9 cellular contexts compared by ENCODE assay signal in genomic region chr19:9406798-9407352, GRCh38. TPM values are rescaled to one million over a fixed set of nuclear protein-coding genes. Genes with fewer than 3 reads are reported as not detected.
A peak's percentile ranks its signal among the peaks of the same experiment; 100 is the strongest.
DNase-seq lines count a peak whose midpoint lies in the region; ATAC-seq, FAIRE-seq and TF ChIP-seq lines count a peak whose summit lies in the region.
"Had no signal": no experiment of that assay in that cellular context is flagged by ENCODE, and none has a peak within 500 bp of the region (broad histone marks: within the 10 kb centered on the region; RNA-seq: fewer than 3 reads in every experiment).

No MANE protein-coding gene starts in this region.

- H3K27ac Mint-ChIP-seq in naive thymus-derived CD8-positive, alpha-beta T cell, result peak overlapping the region in 3 of 10 donors; percentile 3 to 79 (median 31)

- H3K9me1 ChIP-seq in endothelial cell of umbilical vein (replicated peaks; ENCODE audit: control insufficient read depth, extremely low read depth, insufficient read depth, low read length), result no peaks in the 10 kb centered on the region

- H3K27me3 ChIP-seq in endothelial cell of umbilical vein (ENCODE audit: control insufficient read depth in 2 of 2, insufficient read depth in 2 of 2, low read length in 2 of 2) (no peaks in the 10 kb centered on the region), stomach smooth muscle (ENCODE audit: control insufficient read depth in 1 of 2, insufficient read depth in 2 of 2, low read length in 2 of 2) (no peaks in the 10 kb centered on the region)

- H3K9ac ChIP-seq in endothelial cell of umbilical vein (replicated peaks; ENCODE audit: extremely low read depth, insufficient read depth, low read length) (no peak overlapping the region), stomach smooth muscle (ENCODE audit: low read length in 2 of 2) (peak overlapping the region; percentile 33 to 58)

- DNase-seq in AG10803 (ENCODE audit: low read depth) (peak; percentile 84), LHCN-M2 (ENCODE audit: low read depth) (peak; percentile 85), endothelial cell of umbilical vein (ENCODE audit: low read depth, low spot score) (no peak)
- peak; percentile 27 to 53 for DNase-seq in activated CD4-positive, alpha-beta T cell treated with anti-CD3 and anti-CD28 coated beads, Interleukin-2, amount 50 U/mL, for 24 hours (ENCODE audit: low read depth in 1 of 2, low spot score in 1 of 2)
- peak in 9 of 10 donors; percentile 14 to 80 (median 38) for DNase-seq in naive thymus-derived CD8-positive, alpha-beta T cell

- POLR2A ChIA-PET in endothelial cell of umbilical vein (lab: Charles Lee), result no interaction called here
- POLR2A ChIA-PET in naive thymus-derived CD8-positive, alpha-beta T cell (lab: Charles Lee), result interaction anchor here (0.6 to 1.1 kb wide), 6 partner anchors 9 to 451 kb away, joined by 3 read pairs; partner anchors contain the start of genes ZNF266 and ZNF559

- H3K9me3 Mint-ChIP-seq in naive thymus-derived CD8-positive, alpha-beta T cell, result peaks cover 13 to 94% (median 47%) of the 10 kb centered on the region in 9 donors

- H3K79me2 ChIP-seq in endothelial cell of umbilical vein (ENCODE audit: control insufficient read depth, insufficient read depth, low read length), result no peaks in the 10 kb centered on the region

- ATAC-seq in naive thymus-derived CD8-positive, alpha-beta T cell, result peak; percentile 74 to 84
- ATAC-seq in HG03460 (IDR thresholded peaks at IDR 0.05; ENCODE audit: unreplicated experiment), result no peak
- no peak for ATAC-seq in HG02973 (IDR thresholded peaks at IDR 0.05; ENCODE audit: unreplicated experiment)

- peak overlapping the region; percentile 87 for H3K4me3 ChIP-seq in AG10803 (ENCODE audit: low read length)
- H3K4me3 ChIP-seq in endothelial cell of umbilical vein (replicated peaks in 1 of 3; ENCODE audit: insufficient read depth in 1 of 3, low read depth in 1 of 3, low read length in 3 of 3), result peak overlapping the region in 2 of 3 experiments; percentile 0 to 5
- H3K4me3 ChIP-seq in stomach smooth muscle (ENCODE audit: low read length in 2 of 2), result peak overlapping the region; percentile 76 to 85

- BruUV-seq in endothelial cell of umbilical vein (replicated peaks; lab: Mats Ljungman, UMichigan), result no TSS peak

- no peaks in the 10 kb centered on the region for H4K20me1 ChIP-seq in endothelial cell of umbilical vein (replicated peaks; ENCODE audit: control insufficient read depth, extremely low read depth, insufficient read depth, low read length)

- TF ChIP-seq CTCF in AG10803 (conservative IDR thresholded peaks at IDR 0.05; ENCODE audit: low read length) (no peak), endothelial cell of umbilical vein (IDR thresholded peaks at IDR 0.05; ENCODE audit: extremely low read depth in 1 of 2, insufficient read depth in 1 of 2, low read depth in 1 of 2, low read length in 2 of 2) (no peak)

- dilution Hi-C loops in endothelial cell of umbilical vein (cut with MboI; ENCODE audit: extremely low pct_ligation_motif_present, low sequenced_read_pairs), result no loop called here

- peaks cover 14 to 64% (median 37%) of the 10 kb centered on the region in 3 donors for H3K36me3 Mint-ChIP-seq in naive thymus-derived CD8-positive, alpha-beta T cell

- CTCF ChIA-PET in endothelial cell of umbilical vein (lab: Charles Lee), result no interaction called here

- H3K27me3 Mint-ChIP-seq in naive thymus-derived CD8-positive, alpha-beta T cell, result no peaks in the 10 kb centered on the region

- no peak overlapping the region for H3K27ac ChIP-seq in endothelial cell of umbilical vein (ENCODE audit: insufficient read depth, low read depth, low read length)
- peak overlapping the region; percentile 53 for H3K27ac ChIP-seq in stomach smooth muscle (ENCODE audit: low read length)

- H3K4me1 ChIP-seq in endothelial cell of umbilical vein (ENCODE audit: control insufficient read depth, extremely low read depth, insufficient read depth, low read length) (no peaks in the 10 kb centered on the region), stomach smooth muscle (ENCODE audit: control insufficient read depth, insufficient read depth, low read length) (peaks cover 4% of the 10 kb centered on the region)

- H3K4me1 Mint-ChIP-seq in naive thymus-derived CD8-positive, alpha-beta T cell, result peaks cover 2 to 15% (median 13%) of the 10 kb centered on the region in 4 donors

- H3K36me3 ChIP-seq in endothelial cell of umbilical vein (ENCODE audit: control insufficient read depth in 2 of 2, extremely low read depth in 1 of 2, insufficient read depth in 2 of 2, low read length in 2 of 2) (no peaks in the 10 kb centered on the region), stomach smooth muscle (ENCODE audit: control insufficient read depth in 2 of 2, insufficient read depth in 2 of 2, low read length in 2 of 2) (peaks cover 0 to 2% of the 10 kb centered on the region in 2 donors)

- peak overlapping the region; percentile 21 for H2AFZ ChIP-seq in endothelial cell of umbilical vein (ENCODE audit: low read depth, low read length)

- H3K4me3 Mint-ChIP-seq in naive thymus-derived CD8-positive, alpha-beta T cell, result peak overlapping the region; percentile 67 to 85 (median 81)

- intact Hi-C loops in endothelial cell of umbilical vein (cut with micrococcal nuclease), result no loop called here

- TF ChIP-seq POLR2A in endothelial cell of umbilical vein (IDR thresholded peaks at IDR 0.05; ENCODE audit: low read depth, low read length), result no peak

- FAIRE-seq in endothelial cell of umbilical vein (lab: Jason Lieb, UNC), result no peak
- FAIRE-seq: GM18507 had no signal

- H3K9me3 ChIP-seq in endothelial cell of umbilical vein (replicated peaks; ENCODE audit: control insufficient read depth, insufficient read depth, low read length), result peaks cover 4% of the 10 kb centered on the region
- peaks cover 18 to 21% of the 10 kb centered on the region in 2 donors for H3K9me3 ChIP-seq in stomach smooth muscle (ENCODE audit: control insufficient read depth in 2 of 2, low read length in 2 of 2)

- no peak overlapping the region for H3K4me2 ChIP-seq in endothelial cell of umbilical vein (ENCODE audit: insufficient read depth, low read length)

TF ChIP-seq in endothelial cell of umbilical vein, 7 proteins besides CTCF, POLR2A, EP300 and RAD21:
- TF ChIP-seq POLR2AphosphoS5 (IDR thresholded peaks at IDR 0.05; ENCODE audit: insufficient read depth, low read depth, low read length) (no peak), MAX (IDR thresholded peaks at IDR 0.05; ENCODE audit: insufficient read depth, insufficient read length) (no peak), JUN (IDR thresholded peaks at IDR 0.05; ENCODE audit: borderline replicate concordance, insufficient read depth, insufficient read length, low read depth) (no peak), EZH2 (IDR thresholded peaks at IDR 0.05; ENCODE audit: borderline replicate concordance, low read depth, low read length, severe bottlenecking) (no peak), FOS (IDR thresholded peaks at IDR 0.05; ENCODE audit: borderline replicate concordance, insufficient read depth, low read length) (no peak), MYC (IDR thresholded peaks at IDR 0.05; ENCODE audit: low read depth, low read length) (no peak), GATA2 (IDR thresholded peaks at IDR 0.05; ENCODE audit: insufficient read depth, insufficient read length, low read depth, low read length) (no peak)
TF ChIP-seq in endothelial cell of umbilical vein: peak in this region for 0.

RNA-seq across cellular contexts. Expression of gene ZNF266, which starts 28.5 kb away (rescaled TPM):
- total RNA-seq in LHCN-M2 (2014; rRNA removed), result 10.8 and 12.9 TPM in 2 replicates
- 5.2 TPM for polyA plus RNA-seq in LHCN-M2 (2012)
- total RNA-seq in endothelial cell of umbilical vein, result 16.7 and 17.0 TPM in 2 replicates
- 11.8 and 16.7 TPM in 2 replicates for polyA plus RNA-seq in endothelial cell of umbilical vein
- polyA plus RNA-seq in endothelial cell of umbilical vein (2011; cell fraction: cytosol; rRNA removed), result 5.2 and 9.1 TPM in 2 replicates
- 154 and 191 TPM in 2 replicates for polyA plus RNA-seq in endothelial cell of umbilical vein (2011; cell fraction: nucleus; rRNA removed)
- 13.9 and 15.2 TPM in 2 replicates for polyA plus RNA-seq in endothelial cell of umbilical vein (2012)
- polyA minus RNA-seq in endothelial cell of umbilical vein, result 28.7 and 30.4 TPM in 2 replicates
- polyA minus RNA-seq in endothelial cell of umbilical vein (2011; cell fraction: cytosol; rRNA and poly(A)+ RNA removed), result 3.7 TPM
- 32.2 and 39.5 TPM in 2 replicates for polyA minus RNA-seq in endothelial cell of umbilical vein (2011; cell fraction: nucleus; rRNA and poly(A)+ RNA removed)
- total RNA-seq in naive thymus-derived CD8-positive, alpha-beta T cell, result 100 to 1,000 TPM; 140 to 147 TPM
- polyA plus RNA-seq in naive thymus-derived CD8-positive, alpha-beta T cell, result 10 to 100 TPM; 15.5 to 18.8 (median 17.7) TPM

RNA-seq across cellular contexts. Expression of gene ZNF177, which starts 44.1 kb away (rescaled TPM):
- total RNA-seq in LHCN-M2 (2014; rRNA removed), result 1.3 and 2.2 TPM in 2 replicates
- polyA plus RNA-seq in LHCN-M2 (2012), result 0.94 TPM
- 0.42 and 0.69 TPM in 2 replicates for total RNA-seq in endothelial cell of umbilical vein
- 0.76 and 0.86 TPM in 2 replicates for polyA plus RNA-seq in endothelial cell of umbilical vein
- polyA plus RNA-seq in endothelial cell of umbilical vein (2011; cell fraction: cytosol; rRNA removed), result 1.1 and 1.2 TPM in 2 replicates
- polyA plus RNA-seq in endothelial cell of umbilical vein (2011; cell fraction: nucleus; rRNA removed), result 7.0 and 7.2 TPM in 2 replicates
- polyA plus RNA-seq in endothelial cell of umbilical vein (2012), result 1.4 and 1.6 TPM in 2 replicates
- polyA minus RNA-seq in endothelial cell of umbilical vein, result 0.66 and 0.79 TPM in 2 replicates
- polyA minus RNA-seq in endothelial cell of umbilical vein (2011; cell fraction: cytosol; rRNA and poly(A)+ RNA removed), result not detected
- polyA minus RNA-seq in endothelial cell of umbilical vein (2011; cell fraction: nucleus; rRNA and poly(A)+ RNA removed), result 1.3 and 2.5 TPM in 2 replicates
- 1 to 10 TPM; 3.5 to 4.6 TPM for total RNA-seq in naive thymus-derived CD8-positive, alpha-beta T cell
- polyA plus RNA-seq in naive thymus-derived CD8-positive, alpha-beta T cell, result under 1 TPM; 0.28 to 0.73 (median 0.49) TPM

Comparison
In these comparisons a context has a peak if more than half of its experiments do, and no peak if none do; other contexts are left out.
1. H3K4me3 ChIP-seq: peak in every context shown above with its lines; median percentile 87 in AG10803; 80 in stomach smooth muscle; 2 in endothelial cell of umbilical vein.
2. ATAC-seq: peak in naive thymus-derived CD8-positive, alpha-beta T cell (2 of 2); none in HG03460 (single experiment) and HG02973 (single experiment).